ENCODE assay signal across 1 cellular context in genomic region chr16:68529931-68530667, GRCh38.
TF ChIP-seq lines count a peak whose summit lies in the region.

No MANE protein-coding gene starts in this region.

TF ChIP-seq in GM12878, 131 proteins besides CTCF, POLR2A, EP300 and RAD21 (continued from another document):
- TF ChIP-seq CUX1 (IDR thresholded peaks at IDR 0.05; ENCODE audit: insufficient replicate concordance, low read depth, low read length) = no peak
- TF ChIP-seq SKIL (IDR thresholded peaks at IDR 0.05; ENCODE audit: low read depth, poor library complexity, severe bottlenecking) = no peak
